In genomic region chr15:100547961-100548360, GRCh38 we compare ENCODE assay signal across 40 cellular contexts. TPM values are rescaled to one million over a fixed set of nuclear protein-coding genes. Genes with fewer than 3 reads are reported as not detected.
"Had no signal": no experiment of that assay in that cellular context is flagged by ENCODE, and none has a peak within 500 bp of the region (broad histone marks: within the 10 kb centered on the region; RNA-seq: fewer than 3 reads in every experiment).

No MANE protein-coding gene starts in this region.

- H3K9me3 Mint-ChIP-seq: activated CD4-positive, alpha-beta T cell treated with anti-CD3 and anti-CD28 coated beads, Interleukin-2, amount 10 ng/mL, durations not matched to agents 24 days and 14 days; activated naive CD4-positive, alpha-beta T cell treated with anti-CD3 and anti-CD28 coated beads for 36 hours; activated naive CD8-positive, alpha-beta T cell treated with anti-CD3 and anti-CD28 coated beads for 36 hours; activated T-cell treated with anti-CD3 and anti-CD28 coated beads, Interleukin-2, amount 50 U/mL, for 4 hours; activated T-helper 1 cell treated with anti-CD3 and anti-CD28 coated beads, Interleukin-12 subunit alpha, Interleukin-12 subunit beta, Interleukin-2, Interleukin-4 antibody, amounts not matched to agents 30 ng/mL and 10 ng/mL and 1 ng/mL, durations not matched to agents 14 hours and 24 hours and 36 hours; activated T-helper 17 cell treated with anti-CD3 and anti-CD28 coated beads, Interleukin-2, amount 50 U/mL, for 72 hours; central memory CD8-positive, alpha-beta T cell; T-helper 2 cell treated with Interferon-gamma antibody and Interleukin-4, amounts not matched to agents 5 μg/mL and 100 μg/mL, for 36 hours had no signal

- H3K27me3 Mint-ChIP-seq: activated CD4-positive, alpha-beta T cell treated with anti-CD3 and anti-CD28 coated beads, Interleukin-2, amount 10 ng/mL, durations not matched to agents 24 days and 14 days; activated CD8-positive, alpha-beta T cell treated with anti-CD3 and anti-CD28 coated beads for 36 hours; activated naive CD8-positive, alpha-beta T cell treated with anti-CD3 and anti-CD28 coated beads for 36 hours; activated T-helper 17 cell treated with anti-CD3 and anti-CD28 coated beads, Interleukin-2, amount 50 U/mL, for 72 hours; central memory CD8-positive, alpha-beta T cell had no signal

- ATAC-seq: activated CD8-positive, alpha-beta T cell treated with anti-CD3 and anti-CD28 coated beads for 36 hours; activated naive CD4-positive, alpha-beta T cell treated with anti-CD3 and anti-CD28 coated beads, Interleukin-2, amount 50 U/mL, for 72 hours; activated T-cell treated with anti-CD3 and anti-CD28 coated beads, Interleukin-2, amount 50 U/mL, for 4 hours; activated T-cell treated with anti-CD3 and anti-CD28 coated beads, Interleukin-2, amount 50 U/mL, for 72 hours; activated T-helper 17 cell treated with anti-CD3 and anti-CD28 coated beads, Interleukin-2, amount 50 U/mL, for 72 hours; body of pancreas had no signal

- H3K4me3 Mint-ChIP-seq: activated B cell treated with CpG ODN at 0.5 μM for 24 hours; activated CD4-positive, alpha-beta T cell treated with anti-CD3 and anti-CD28 coated beads, Interleukin-2, amount 10 ng/mL, durations not matched to agents 24 days and 14 days; activated CD8-positive, alpha-beta T cell treated with anti-CD3 and anti-CD28 coated beads for 36 hours; activated naive CD4-positive, alpha-beta T cell treated with anti-CD3 and anti-CD28 coated beads for 36 hours; activated naive CD8-positive, alpha-beta T cell treated with anti-CD3 and anti-CD28 coated beads for 36 hours; activated T-cell treated with anti-CD3 and anti-CD28 coated beads, Interleukin-2, amount 50 U/mL, for 4 hours; activated T-cell treated with anti-CD3 and anti-CD28 coated beads, Interleukin-2, amount 50 U/mL, for 72 hours; activated T-helper 1 cell treated with anti-CD3 and anti-CD28 coated beads, Interleukin-12 subunit alpha, Interleukin-12 subunit beta, Interleukin-2, Interleukin-4 antibody, amounts not matched to agents 30 ng/mL and 10 ng/mL and 1 ng/mL, durations not matched to agents 14 hours and 24 hours and 36 hours; activated T-helper 17 cell treated with anti-CD3 and anti-CD28 coated beads, Interleukin-2, amount 50 U/mL, for 72 hours; central memory CD8-positive, alpha-beta T cell; T-helper 1 cell treated with Interleukin-12 subunit alpha and Interleukin-12 subunit beta and Interleukin-4 antibody, amounts not matched to agents 30 μg/mL and 1 μg/mL, for 36 hours; T-helper 2 cell treated with Interferon-gamma antibody and Interleukin-4, amounts not matched to agents 5 μg/mL and 100 μg/mL, for 36 hours had no signal

- H3K27ac Mint-ChIP-seq: activated B cell treated with CpG ODN at 0.5 μM for 24 hours; activated CD4-positive, alpha-beta T cell treated with anti-CD3 and anti-CD28 coated beads, Interleukin-2, amount 10 ng/mL, durations not matched to agents 24 days and 14 days; activated CD8-positive, alpha-beta T cell treated with anti-CD3 and anti-CD28 coated beads for 36 hours; activated naive CD4-positive, alpha-beta T cell treated with anti-CD3 and anti-CD28 coated beads for 36 hours; activated naive CD8-positive, alpha-beta T cell treated with anti-CD3 and anti-CD28 coated beads for 36 hours; activated T-cell treated with anti-CD3 and anti-CD28 coated beads, Interleukin-2, amount 50 U/mL, for 72 hours; activated T-helper 1 cell treated with anti-CD3 and anti-CD28 coated beads, Interleukin-12 subunit alpha, Interleukin-12 subunit beta, Interleukin-2, Interleukin-4 antibody, amounts not matched to agents 30 ng/mL and 10 ng/mL and 1 ng/mL, durations not matched to agents 14 hours and 24 hours and 36 hours; activated T-helper 17 cell treated with anti-CD3 and anti-CD28 coated beads, Interleukin-2, amount 50 U/mL, for 72 hours; T-helper 1 cell treated with Interleukin-12 subunit alpha and Interleukin-12 subunit beta and Interleukin-4 antibody, amounts not matched to agents 30 μg/mL and 1 μg/mL, for 36 hours; T-helper 2 cell treated with Interferon-gamma antibody and Interleukin-4, amounts not matched to agents 5 μg/mL and 100 μg/mL, for 36 hours had no signal

- H3K4me1 ChIP-seq: adrenal gland, body of pancreas, breast epithelium had no signal

- FAIRE-seq: astrocyte, TTC549 had no signal

- H3K36me3 ChIP-seq: adrenal gland, brain microvascular endothelial cell, breast epithelium, cardiac muscle cell had no signal

- H3K27ac ChIP-seq: adrenal gland, body of pancreas, brain microvascular endothelial cell, breast epithelium, cardiac muscle cell, VCaP had no signal

- H3K4me1 Mint-ChIP-seq: activated B cell treated with CpG ODN at 0.5 μM for 24 hours; activated CD4-positive, alpha-beta T cell treated with anti-CD3 and anti-CD28 coated beads, Interleukin-2, amount 10 ng/mL, durations not matched to agents 24 days and 14 days; activated T-helper 17 cell treated with anti-CD3 and anti-CD28 coated beads, Interleukin-2, amount 50 U/mL, for 72 hours; central memory CD8-positive, alpha-beta T cell had no signal

- H3K27me3 ChIP-seq: body of pancreas, breast epithelium had no signal

- H3K9me3 ChIP-seq: adrenal gland, body of pancreas, breast epithelium had no signal

- H3K4me3 ChIP-seq: adrenal gland, body of pancreas, breast epithelium, cardiac muscle cell had no signal

- DNase-seq: activated B cell treated with CpG ODN at 0.5 μM for 24 hours; activated CD4-positive, alpha-beta T cell treated with anti-CD3 and anti-CD28 coated beads for 4 hours; activated CD4-positive, alpha-beta T cell treated with anti-CD3 and anti-CD28 coated beads, Interleukin-2, amount 10 ng/mL, durations not matched to agents 24 days and 14 days; activated CD4-positive, alpha-beta T cell treated with anti-CD3 and anti-CD28 coated beads, Interleukin-2, amount 50 U/mL, for 1 hour; activated CD4-positive, alpha-beta T cell treated with anti-CD3 and anti-CD28 coated beads, Interleukin-2, amount 50 U/mL, for 4 hours; activated CD4-positive, CD25-positive, alpha-beta regulatory T cell treated with anti-CD3 and anti-CD28 coated beads, Interleukin-2, amount 50 U/mL, for 72 hours; activated CD8-positive, alpha-beta memory T cell treated with anti-CD3 and anti-CD28 coated beads, Interleukin-2, amount 50 U/mL, for 4 hours; activated CD8-positive, alpha-beta T cell treated with anti-CD3 and anti-CD28 coated beads for 36 hours; activated effector memory CD4-positive, alpha-beta T cell treated with anti-CD3 and anti-CD28 coated beads, Interleukin-2, amount 50 U/mL, for 16 hours; activated gamma-delta T cell treated with Interleukin-2 at 50 U/mL for 16 hours; activated naive CD4-positive, alpha-beta T cell; activated naive CD4-positive, alpha-beta T cell treated with anti-CD3 and anti-CD28 coated beads for 36 hours; activated naive CD4-positive, alpha-beta T cell treated with anti-CD3 and anti-CD28 coated beads, Interleukin-2, amount 50 U/mL, for 16 hours; activated naive CD8-positive, alpha-beta T cell treated with anti-CD3 and anti-CD28 coated beads for 36 hours; activated T-cell treated with anti-CD3 and anti-CD28 coated beads for 4 hours; activated T-cell treated with anti-CD3 and anti-CD28 coated beads, Interleukin-2, amount 50 U/mL, for 1 hour; activated T-cell treated with anti-CD3 and anti-CD28 coated beads, Interleukin-2, amount 50 U/mL, for 4 hours; activated T-cell treated with anti-CD3 and anti-CD28 coated beads, Interleukin-2, amount 50 U/mL, for 72 hours; adrenal gland; amniotic stem cell; aorta; body of pancreas; brain microvascular endothelial cell; caudate nucleus; cerebellar nuclear complex; T-helper 1 cell; T-helper 2 cell; T-helper 9 cell had no signal

RNA-seq across cellular contexts. Expression of gene CERS3, which starts 19.2 kb away (rescaled TPM):
- total RNA-seq: activated CD8-positive, alpha-beta T cell treated with anti-CD3 and anti-CD28 coated beads for 36 hours; adrenal gland; aorta; astrocyte; cardiac muscle cell; chondrocyte had no signal
- polyA plus RNA-seq: aorta, cardiac muscle cell had no signal
